ENCODE assay signal across 9 cellular contexts in genomic region chr17:75155191-75155601, GRCh38. TPM values are rescaled to one million over a fixed set of nuclear protein-coding genes. Genes with fewer than 3 reads are reported as not detected.
DNase-seq lines count a peak whose midpoint lies in the region; ATAC-seq, FAIRE-seq and TF ChIP-seq lines count a peak whose summit lies in the region.
"Had no signal": no experiment of that assay in that cellular context is flagged by ENCODE, and none has a peak within 500 bp of the region (broad histone marks: within the 10 kb centered on the region; RNA-seq: fewer than 3 reads in every experiment).

No MANE protein-coding gene starts in this region.

- H4K20me1 ChIP-seq in SK-N-SH (ENCODE audit: insufficient read depth) = peaks cover 7% of the 10 kb centered on the region; the same call in 1 of the 2 replicates

- no peak for FAIRE-seq in RCC 7860 (lab: Jason Lieb, UNC)

- no peak for ATAC-seq in SK-N-SH treated with all-trans-retinoic acid at 6 μM for 48 hours

- H3F3A ChIP-seq in SK-N-SH (replicated peaks; ENCODE audit: insufficient read depth) = peaks cover 26% of the 10 kb centered on the region

- no peak for TF ChIP-seq CTCF in SK-N-SH (IDR thresholded peaks at IDR 0.05)
- TF ChIP-seq CTCF in GM10266 (IDR thresholded peaks at IDR 0.05; ENCODE audit: control insufficient read depth, insufficient read depth, low read depth, missing control alignments) = no peak

- no peak overlapping the region for H2AFZ ChIP-seq in SK-N-SH (ENCODE audit: low read depth)

- H3K4me1 ChIP-seq in SK-N-SH (ENCODE audit: control insufficient read depth in 1 of 2, insufficient read depth in 2 of 2, low read depth in 1 of 2, low read length in 1 of 2) = peaks cover 5 to 8% of the 10 kb centered on the region in 2 experiments; a peak in 3 of 4 replicates

- no peak for TF ChIP-seq EP300 in SK-N-SH (IDR thresholded peaks at IDR 0.05; ENCODE audit: borderline replicate concordance in 1 of 2, low read depth in 1 of 2, low read length in 1 of 2)

- DNase-seq in SK-N-SH (no peak), RCC 7860 (ENCODE audit: low spot score) (peak; percentile 28), glomerular visceral epithelial cell (ENCODE audit: extremely low spot score) (peak; percentile 68), skeletal muscle cell (ENCODE audit: low read depth) (peak; percentile 30), NAMALWA (ENCODE audit: low spot score) (no peak), GM10266 (ENCODE audit: extremely low spot score) (no peak), AG20443 (ENCODE audit: low spot score) (no peak)

- H3K9ac ChIP-seq in SK-N-SH = no peak overlapping the region

- no peaks in the 10 kb centered on the region for H3K9me3 ChIP-seq in SK-N-SH
- H3K9me3 ChIP-seq: stomach had no signal

- TF ChIP-seq RAD21 in SK-N-SH (IDR thresholded peaks at IDR 0.05; ENCODE audit: low read length) = no peak

- peak overlapping the region; percentile 46; the same call in 1 of the 2 replicates for H3K4me2 ChIP-seq in SK-N-SH

- H3K4me3 ChIP-seq in SK-N-SH (ENCODE audit: low read depth in 2 of 2, low read length in 1 of 2) (no peak overlapping the region), skeletal muscle cell (ENCODE audit: low read depth, low read length) (no peak overlapping the region)

- H3K27me3 ChIP-seq in SK-N-SH (ENCODE audit: insufficient read depth) = no peaks in the 10 kb centered on the region
- H3K27me3 ChIP-seq: stomach had no signal

- POLR2A ChIA-PET in SK-N-SH (lab: Yijun Ruan, JAX) = interaction anchor here (0.6 to 1.9 kb wide), 11 partner anchors 10 to 166 kb away, joined by 3 to 14 read pairs (median 3); partner anchors contain the start of genes ARMC7, GGA3, MRPS7 and NT5C

- H3K79me2 ChIP-seq in SK-N-SH (ENCODE audit: insufficient read depth) = peaks cover 47% of the 10 kb centered on the region

- H3K36me3 ChIP-seq in SK-N-SH (replicated peaks in 1 of 2; ENCODE audit: control insufficient read depth in 1 of 2, insufficient read depth in 2 of 2, low read length in 1 of 2) = peaks cover 0 to 19% of the 10 kb centered on the region in 2 experiments
- H3K36me3 ChIP-seq: stomach had no signal

- peak overlapping the region; percentile 47 to 54; a peak in 3 of 4 replicates for H3K27ac ChIP-seq in SK-N-SH (ENCODE audit: low read depth in 2 of 2, low read length in 1 of 2)

- CTCF ChIA-PET in SK-N-SH (lab: Yijun Ruan, JAX) = interaction anchor here (1.0 to 1.9 kb wide), 5 partner anchors 17 to 47 kb away, joined by 4 to 8 read pairs (median 4); partner anchors contain the start of gene NT5C

- 91% methylated on average over 3 of the region's 3 CpGs for WGBS in SK-N-SH (ENCODE audit: low lambda C conversion rate)

- H3K9me2 ChIP-seq in SK-N-SH = no peaks in the 10 kb centered on the region

TF ChIP-seq in SK-N-SH, 30 proteins besides CTCF, POLR2A, EP300 and RAD21:
- TF ChIP-seq GABPA (IDR thresholded peaks at IDR 0.05; ENCODE audit: low read depth) = no peak
- TF ChIP-seq NFIC (IDR thresholded peaks at IDR 0.05; ENCODE audit: borderline replicate concordance) = no peak
- TF ChIP-seq FOXJ3 (CRISPR knock-in tag; IDR thresholded peaks at IDR 0.05) = no peak

TF ChIP-seq in SK-N-SH treated with all-trans-retinoic acid at 6 μM for 48 hours, 23 proteins besides CTCF, POLR2A, EP300 and RAD21 (continues in another document):
- no peak for TF ChIP-seq POU6F1 (CRISPR knock-in tag; IDR thresholded peaks at IDR 0.05; ENCODE audit: borderline replicate concordance, low read depth)
- TF ChIP-seq GLIS3 (CRISPR knock-in tag; IDR thresholded peaks at IDR 0.05) = no peak
- no peak for TF ChIP-seq TSHZ2 (CRISPR knock-in tag; IDR thresholded peaks at IDR 0.05)
- no peak for TF ChIP-seq ZNF565 (CRISPR knock-in tag; conservative IDR thresholded peaks at IDR 0.05; ENCODE audit: low read depth)
- TF ChIP-seq PATZ1 (CRISPR knock-in tag; IDR thresholded peaks at IDR 0.05; ENCODE audit: borderline replicate concordance) = no peak
- TF ChIP-seq ARNTL (CRISPR knock-in tag; IDR thresholded peaks at IDR 0.05; ENCODE audit: borderline replicate concordance, low read depth) = no peak
- TF ChIP-seq ZNF70 (CRISPR knock-in tag; IDR thresholded peaks at IDR 0.05) = no peak
- TF ChIP-seq CSRNP3 (CRISPR knock-in tag; IDR thresholded peaks at IDR 0.05) = no peak
- TF ChIP-seq CSDC2 (CRISPR knock-in tag; IDR thresholded peaks at IDR 0.05) = no peak
- TF ChIP-seq ZFP3 (CRISPR knock-in tag; IDR thresholded peaks at IDR 0.05) = no peak
- TF ChIP-seq SNAI2 (CRISPR knock-in tag; IDR thresholded peaks at IDR 0.05) = no peak

RNA-seq across cellular contexts. Expression of gene JPT1, which starts 0.9 kb away (rescaled TPM):
- polyA plus RNA-seq in SK-N-SH (2012; rRNA removed) = 259 and 490 TPM in 2 replicates
- 407 and 471 TPM in 2 replicates for polyA plus RNA-seq in SK-N-SH (2012; cell fraction: cytosol; rRNA removed)
- polyA plus RNA-seq in SK-N-SH (2012; cell fraction: nucleus; rRNA removed) = 165 and 240 TPM in 2 replicates

RNA-seq across cellular contexts. Expression of gene NT5C, which starts 23.7 kb away (rescaled TPM):
- polyA plus RNA-seq in SK-N-SH (2012; rRNA removed) = 111 and 114 TPM in 2 replicates
- 53.5 and 66.8 TPM in 2 replicates for polyA plus RNA-seq in SK-N-SH (2012; cell fraction: cytosol; rRNA removed)
- polyA plus RNA-seq in SK-N-SH (2012; cell fraction: nucleus; rRNA removed) = 316 and 454 TPM in 2 replicates

RNA-seq across cellular contexts. Expression of gene SUMO2, which starts 27.6 kb away (rescaled TPM):
- 85.5 and 114 TPM in 2 replicates for polyA plus RNA-seq in SK-N-SH (2012; rRNA removed)
- polyA plus RNA-seq in SK-N-SH (2012; cell fraction: cytosol; rRNA removed) = 133 and 184 TPM in 2 replicates
- polyA plus RNA-seq in SK-N-SH (2012; cell fraction: nucleus; rRNA removed) = 25.6 and 43.8 TPM in 2 replicates

RNA-seq across cellular contexts. Expression of gene ARMC7, which starts 45.4 kb away (rescaled TPM):
- 7.3 and 10.8 TPM in 2 replicates for polyA plus RNA-seq in SK-N-SH (2012; rRNA removed)
- polyA plus RNA-seq in SK-N-SH (2012; cell fraction: cytosol; rRNA removed) = 5.9 and 7.9 TPM in 2 replicates
- polyA plus RNA-seq in SK-N-SH (2012; cell fraction: nucleus; rRNA removed) = 10.6 and 11.4 TPM in 2 replicates

RNA-seq across cellular contexts. Expression of gene NUP85, which starts 50.3 kb away (rescaled TPM):
- 80.5 and 99.8 TPM in 2 replicates for polyA plus RNA-seq in SK-N-SH (2012; rRNA removed)
- polyA plus RNA-seq in SK-N-SH (2012; cell fraction: cytosol; rRNA removed) = 38.2 and 55.2 TPM in 2 replicates
- 258 and 284 TPM in 2 replicates for polyA plus RNA-seq in SK-N-SH (2012; cell fraction: nucleus; rRNA removed)

Comparison
In these comparisons a context has a peak if more than half of its experiments do, and no peak if none do; other contexts are left out.
1. DNase-seq: peak in RCC 7860 (single experiment), glomerular visceral epithelial cell (single experiment) and skeletal muscle cell (single experiment); none in SK-N-SH (single experiment), NAMALWA (single experiment), GM10266 (single experiment) and AG20443 (single experiment).